Comparison of ENCODE assay signal across 14 cellular contexts in the genomic region with DNA sequence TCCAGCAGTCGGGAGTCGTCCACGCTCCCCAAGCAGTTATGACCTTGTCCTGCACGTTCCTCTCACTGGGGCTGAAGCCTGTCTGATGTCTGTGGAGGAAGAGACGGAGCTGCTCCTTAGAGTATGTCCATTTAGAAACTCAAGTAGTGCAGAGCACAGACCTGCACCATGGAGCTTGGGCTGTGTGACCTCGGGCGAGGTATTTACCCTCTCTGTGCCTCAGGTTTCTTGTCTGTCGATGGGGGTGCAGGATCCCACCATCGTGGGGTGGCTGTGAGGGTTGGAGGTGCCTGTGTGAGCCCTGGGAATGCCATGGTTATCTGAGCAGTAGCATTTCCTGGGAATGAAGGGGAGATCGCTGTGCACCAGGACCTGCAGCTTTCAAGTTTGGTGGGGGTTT. TPM values are rescaled to one million over a fixed set of nuclear protein-coding genes. Genes with fewer than 3 reads are reported as not detected.
DNase-seq lines count a peak whose midpoint lies in the region; FAIRE-seq and TF ChIP-seq lines count a peak whose summit lies in the region.
"Had no signal": no experiment of that assay in that cellular context is flagged by ENCODE, and none has a peak within 500 bp of the region (broad histone marks: within the 10 kb centered on the region; RNA-seq: fewer than 3 reads in every experiment).

No MANE protein-coding gene starts in this region.

- H3K79me1 ChIP-seq in trophoblast cell (ENCODE audit: low read length), result no peaks in the 10 kb centered on the region

- H2BK12ac ChIP-seq in trophoblast cell (ENCODE audit: low read length), result no peak overlapping the region

- H3K79me2 ChIP-seq in keratinocyte (ENCODE audit: control insufficient read depth, insufficient read depth, low read length) (peaks cover 38% of the 10 kb centered on the region), trophoblast cell (ENCODE audit: control insufficient read depth, insufficient read depth, low read length, poor library complexity) (no peaks in the 10 kb centered on the region)

- H3K9ac ChIP-seq in keratinocyte (ENCODE audit: control insufficient read depth, extremely low read depth, insufficient read depth, low read length), result peak overlapping the region; percentile 98
- peak overlapping the region in 1 of 2 donors; percentile 13 for H3K9ac ChIP-seq in stomach smooth muscle (ENCODE audit: low read length in 2 of 2)
- H3K9ac ChIP-seq in trophoblast cell (ENCODE audit: low read length), result no peak overlapping the region

- peak overlapping the region; percentile 99 for H3K27ac Mint-ChIP-seq in activated CD4-positive, alpha-beta T cell treated with anti-CD3 and anti-CD28 coated beads, Interleukin-2, amount 10 ng/mL, durations not matched to agents 24 days and 14 days
- H3K27ac Mint-ChIP-seq in activated CD4-positive, alpha-beta memory T cell treated with anti-CD3 and anti-CD28 coated beads, Interleukin-2, amount 10 ng/mL, durations not matched to agents 7 days and 5 days, result peak overlapping the region; percentile 92
- H3K27ac Mint-ChIP-seq in nephron progenitor cell, result no peak overlapping the region

- no peak overlapping the region for H2AK5ac ChIP-seq in trophoblast cell (ENCODE audit: low read length)

- H3K27me3 Mint-ChIP-seq in activated CD4-positive, alpha-beta T cell treated with anti-CD3 and anti-CD28 coated beads, Interleukin-2, amount 10 ng/mL, durations not matched to agents 24 days and 14 days, result no peaks in the 10 kb centered on the region
- H3K27me3 Mint-ChIP-seq in activated CD4-positive, alpha-beta memory T cell treated with anti-CD3 and anti-CD28 coated beads, Interleukin-2, amount 10 ng/mL, durations not matched to agents 7 days and 5 days, result no peaks in the 10 kb centered on the region
- peaks cover 3% of the 10 kb centered on the region for H3K27me3 Mint-ChIP-seq in nephron progenitor cell (ENCODE audit: low read depth, poor library complexity)

- no peak overlapping the region for H2AFZ ChIP-seq in keratinocyte (ENCODE audit: control insufficient read depth, low read length)
- no peak overlapping the region for H2AFZ ChIP-seq in trophoblast cell (ENCODE audit: insufficient read depth, low read length, poor library complexity)

- intact Hi-C loops in activated CD4-positive, alpha-beta T cell treated with anti-CD3 and anti-CD28 coated beads, Interleukin-2, amount 10 ng/mL, durations not matched to agents 24 days and 14 days (cut with micrococcal nuclease), result loop anchor here (5.0 kb wide), 1 partner anchor 93 kb away; the partner anchor contains the start of gene RABL6

- H3K18ac ChIP-seq in trophoblast cell (ENCODE audit: low read length), result no peak overlapping the region

- POLR2A ChIA-PET in activated CD4-positive, alpha-beta memory T cell treated with anti-CD3 and anti-CD28 coated beads, Interleukin-2, amount 10 ng/mL, durations not matched to agents 7 days and 5 days (lab: Charles Lee), result interaction anchor here (0.6 to 3.0 kb wide), 3 partner anchors 13 to 173 kb away, joined by 3 to 40 read pairs (median 36); partner anchors contain the start of gene TRAF2

- no peaks in the 10 kb centered on the region for H3K9me1 ChIP-seq in keratinocyte (ENCODE audit: control insufficient read depth, extremely low read depth, insufficient read depth, low read length)

- peak overlapping the region; percentile 12 for H3K4me3 Mint-ChIP-seq in activated CD4-positive, alpha-beta T cell treated with anti-CD3 and anti-CD28 coated beads, Interleukin-2, amount 10 ng/mL, durations not matched to agents 24 days and 14 days
- no peak overlapping the region for H3K4me3 Mint-ChIP-seq in activated CD4-positive, alpha-beta memory T cell treated with anti-CD3 and anti-CD28 coated beads, Interleukin-2, amount 10 ng/mL, durations not matched to agents 7 days and 5 days
- no peak overlapping the region for H3K4me3 Mint-ChIP-seq in nephron progenitor cell

- H2BK120ac ChIP-seq in trophoblast cell (ENCODE audit: insufficient read depth, low read length, poor library complexity), result no peak overlapping the region

- H3K4me2 ChIP-seq in keratinocyte (ENCODE audit: control insufficient read depth, extremely low read depth, insufficient read depth, low read depth, low read length), result peak overlapping the region; percentile 95
- H3K4me2 ChIP-seq in trophoblast cell (ENCODE audit: low read length), result no peak overlapping the region

- H4K12ac ChIP-seq in trophoblast cell (ENCODE audit: low read depth, low read length), result no peak overlapping the region

- no CpG with 5 or more reads among the region's 10 CpGs for WGBS in trophoblast cell (ENCODE audit: extremely low coverage, insufficient coverage, insufficient read length)

- no peaks in the 10 kb centered on the region for H3K9me3 Mint-ChIP-seq in activated CD4-positive, alpha-beta T cell treated with anti-CD3 and anti-CD28 coated beads, Interleukin-2, amount 10 ng/mL, durations not matched to agents 24 days and 14 days
- H3K9me3 Mint-ChIP-seq in activated CD4-positive, alpha-beta memory T cell treated with anti-CD3 and anti-CD28 coated beads, Interleukin-2, amount 10 ng/mL, durations not matched to agents 7 days and 5 days, result no peaks in the 10 kb centered on the region
- H3K9me3 Mint-ChIP-seq in nephron progenitor cell, result no peaks in the 10 kb centered on the region

- H3K4me1 ChIP-seq in keratinocyte (ENCODE audit: control insufficient read depth, extremely low read depth, insufficient read depth, low read length) (peaks cover 47% of the 10 kb centered on the region), stomach smooth muscle (ENCODE audit: control insufficient read depth, insufficient read depth, low read length) (peaks cover 33% of the 10 kb centered on the region), trophoblast cell (ENCODE audit: control insufficient read depth in 1 of 2, insufficient read depth in 2 of 2, low read length in 2 of 2) (peaks cover 6 to 10% of the 10 kb centered on the region in 2 experiments)

- FAIRE-seq in keratinocyte (lab: Jason Lieb, UNC), result no peak

- H3K27me3 ChIP-seq in keratinocyte (ENCODE audit: control insufficient read depth, extremely low read depth, insufficient read depth, low read length), result no peaks in the 10 kb centered on the region
- H3K27me3 ChIP-seq in stomach smooth muscle (ENCODE audit: control insufficient read depth in 1 of 2, insufficient read depth in 2 of 2, low read length in 2 of 2), result no peaks in the 10 kb centered on the region
- no peaks in the 10 kb centered on the region for H3K27me3 ChIP-seq in trophoblast cell (ENCODE audit: insufficient read depth, low read length)
- H3K27me3 ChIP-seq: tibial nerve had no signal

- H4K20me1 ChIP-seq in keratinocyte (ENCODE audit: control insufficient read depth, extremely low read depth, insufficient read depth, low read length), result no peaks in the 10 kb centered on the region

- H3K4ac ChIP-seq in trophoblast cell (ENCODE audit: low read depth, low read length), result no peak overlapping the region

- H2BK5ac ChIP-seq in trophoblast cell (ENCODE audit: low read depth, low read length, poor library complexity), result no peak overlapping the region

- no peak overlapping the region for H4K91ac ChIP-seq in trophoblast cell (ENCODE audit: low read depth, low read length)

- no peak overlapping the region for H3K23ac ChIP-seq in trophoblast cell (ENCODE audit: low read length)

- DNase-seq in activated CD4-positive, alpha-beta T cell treated with anti-CD3 and anti-CD28 coated beads, Interleukin-2, amount 10 ng/mL, durations not matched to agents 24 days and 14 days, result no peak
- DNase-seq in activated CD4-positive, alpha-beta T cell treated with anti-CD3 and anti-CD28 coated beads, Interleukin-2, amount 50 U/mL, for 1 hour, result no peak
- no peak for DNase-seq in activated CD4-positive, alpha-beta memory T cell treated with anti-CD3 and anti-CD28 coated beads, Interleukin-2, amount 10 ng/mL, durations not matched to agents 7 days and 5 days
- no peak for DNase-seq in keratinocyte (ENCODE audit: low read depth, low spot score)
- DNase-seq in stimulated activated CD4-positive, alpha-beta T cell treated with anti-CD3 and anti-CD28 coated beads, Interleukin-12 subunit alpha, Interleukin-12 subunit beta, amount 100 ng/mL, for 4 hours, result no peak
- no peak for DNase-seq in trophoblast cell
- no peak for DNase-seq in nephron progenitor cell
- DNase-seq: hypothalamus, NCI-H2081, right cardiac atrium had no signal

- CTCF ChIA-PET in activated CD4-positive, alpha-beta memory T cell treated with anti-CD3 and anti-CD28 coated beads, Interleukin-2, amount 10 ng/mL, durations not matched to agents 7 days and 5 days (lab: Charles Lee), result no interaction called here

- H3K4me3 ChIP-seq in keratinocyte (ENCODE audit: control insufficient read depth in 2 of 3, extremely low read depth in 1 of 3, insufficient read depth in 2 of 3, low read depth in 1 of 3, low read length in 3 of 3) (no peak overlapping the region), stomach smooth muscle (ENCODE audit: low read length in 2 of 2) (no peak overlapping the region), trophoblast cell (ENCODE audit: low read depth, low read length) (no peak overlapping the region)
- H3K4me3 ChIP-seq: tibial nerve had no signal

- dilution Hi-C loops in keratinocyte (cut with MboI; ENCODE audit: extremely low pct_ligation_motif_present, low sequenced_read_pairs), result no loop called here

- H3K4me1 Mint-ChIP-seq in activated CD4-positive, alpha-beta T cell treated with anti-CD3 and anti-CD28 coated beads, Interleukin-2, amount 10 ng/mL, durations not matched to agents 24 days and 14 days, result peaks cover 49% of the 10 kb centered on the region
- peaks cover 50% of the 10 kb centered on the region for H3K4me1 Mint-ChIP-seq in activated CD4-positive, alpha-beta memory T cell treated with anti-CD3 and anti-CD28 coated beads, Interleukin-2, amount 10 ng/mL, durations not matched to agents 7 days and 5 days
- H3K4me1 Mint-ChIP-seq in nephron progenitor cell, result peaks cover 12% of the 10 kb centered on the region

- no peak overlapping the region for H3K14ac ChIP-seq in trophoblast cell (ENCODE audit: low read length)

- peaks cover 50% of the 10 kb centered on the region for H3K36me3 Mint-ChIP-seq in activated CD4-positive, alpha-beta T cell treated with anti-CD3 and anti-CD28 coated beads, Interleukin-2, amount 10 ng/mL, durations not matched to agents 24 days and 14 days (ENCODE audit: low read depth)
- H3K36me3 Mint-ChIP-seq in activated CD4-positive, alpha-beta memory T cell treated with anti-CD3 and anti-CD28 coated beads, Interleukin-2, amount 10 ng/mL, durations not matched to agents 7 days and 5 days (ENCODE audit: low read depth), result peaks cover 40% of the 10 kb centered on the region
- peaks cover 36% of the 10 kb centered on the region for H3K36me3 Mint-ChIP-seq in nephron progenitor cell (ENCODE audit: low read depth)

- no peaks in the 10 kb centered on the region for H3K9me3 ChIP-seq in keratinocyte (ENCODE audit: control insufficient read depth, low read depth, low read length)
- H3K9me3 ChIP-seq in stomach smooth muscle (ENCODE audit: control insufficient read depth in 2 of 2, low read length in 2 of 2), result no peaks in the 10 kb centered on the region
- H3K9me3 ChIP-seq in trophoblast cell (ENCODE audit: insufficient read depth, low read depth, low read length), result peaks cover 5% of the 10 kb centered on the region
- H3K9me3 ChIP-seq: tibial nerve had no signal

- no peak for TF ChIP-seq CTCF in keratinocyte (optimal IDR thresholded peaks at IDR 0.05 in 1 of 3, IDR thresholded peaks at IDR 0.05 in 1 of 3, conservative IDR thresholded peaks at IDR 0.05 in 1 of 3; ENCODE audit: extremely low read depth in 1 of 3, insufficient read depth in 2 of 3, low read length in 3 of 3)
- TF ChIP-seq CTCF in nephron progenitor cell (IDR thresholded peaks at IDR 0.05), result no peak

- H3K27ac ChIP-seq in keratinocyte (ENCODE audit: control insufficient read depth, insufficient read depth, low read length), result peak overlapping the region; percentile 100
- peak overlapping the region; percentile 75 for H3K27ac ChIP-seq in stomach smooth muscle (ENCODE audit: low read length)
- H3K27ac ChIP-seq in trophoblast cell (ENCODE audit: low read depth, low read length), result no peak overlapping the region

- H4K8ac ChIP-seq in trophoblast cell (ENCODE audit: low read depth, low read length), result no peak overlapping the region

- H3K36me3 ChIP-seq in keratinocyte (ENCODE audit: control insufficient read depth in 2 of 2, extremely low read depth in 1 of 2, insufficient read depth in 2 of 2, low read length in 2 of 2) (peaks cover 11 to 36% of the 10 kb centered on the region in 2 experiments), stomach smooth muscle (ENCODE audit: control insufficient read depth in 2 of 2, insufficient read depth in 2 of 2, low read length in 2 of 2) (peaks cover 8 to 11% of the 10 kb centered on the region in 2 donors), trophoblast cell (ENCODE audit: control insufficient read depth in 1 of 2, insufficient read depth in 2 of 2, low read length in 2 of 2) (peaks cover 50 to 55% of the 10 kb centered on the region in 2 experiments)

RNA-seq across cellular contexts. Expression of gene TRAF2, which starts 14.2 kb away (rescaled TPM):
- total RNA-seq in activated CD4-positive, alpha-beta T cell treated with anti-CD3 and anti-CD28 coated beads, Interleukin-2, amount 10 ng/mL, durations not matched to agents 24 days and 14 days, result 61.6 and 66.6 TPM in 2 replicates
- 10 to 100 TPM; 43.6 to 45.7 TPM for total RNA-seq in activated CD4-positive, alpha-beta memory T cell treated with anti-CD3 and anti-CD28 coated beads, Interleukin-2, amount 10 ng/mL, durations not matched to agents 7 days and 5 days
- 9.9 to 12.9 TPM (median 10.6 TPM) in 3 replicates for polyA plus RNA-seq in keratinocyte
- polyA plus RNA-seq in keratinocyte (2011; ENCODE audit: low read depth), result 5.1 TPM
- polyA plus RNA-seq in keratinocyte (2011; cell fraction: cytosol; rRNA removed), result 4.8 and 7.9 TPM in 2 replicates
- 15.2 and 19.4 TPM in 2 replicates for polyA plus RNA-seq in keratinocyte (2011; cell fraction: nucleus; rRNA removed)
- polyA plus RNA-seq in keratinocyte (2012; ENCODE audit: low replicate concordance), result 6.5 and 14.0 TPM in 2 replicates
- 9.4 to 19.4 TPM (median 10.7 TPM) in 3 replicates for polyA minus RNA-seq in keratinocyte
- 14.6 TPM for polyA minus RNA-seq in keratinocyte (2011; cell fraction: cytosol; rRNA and poly(A)+ RNA removed)
- polyA minus RNA-seq in keratinocyte (2011; cell fraction: nucleus; rRNA and poly(A)+ RNA removed), result 9.9 and 14.0 TPM in 2 replicates
- 14.2 and 14.4 TPM in 2 replicates for polyA plus RNA-seq in trophoblast cell (2013)

RNA-seq across cellular contexts. Expression of gene EDF1, which starts 34.4 kb away (rescaled TPM):
- 378 and 380 TPM in 2 replicates for total RNA-seq in activated CD4-positive, alpha-beta T cell treated with anti-CD3 and anti-CD28 coated beads, Interleukin-2, amount 10 ng/mL, durations not matched to agents 24 days and 14 days
- total RNA-seq in activated CD4-positive, alpha-beta memory T cell treated with anti-CD3 and anti-CD28 coated beads, Interleukin-2, amount 10 ng/mL, durations not matched to agents 7 days and 5 days, result 100 to 1,000 TPM; 301 to 316 TPM
- 329 to 354 TPM (median 343 TPM) in 3 replicates for polyA plus RNA-seq in keratinocyte
- 473 TPM for polyA plus RNA-seq in keratinocyte (2011; ENCODE audit: low read depth)
- polyA plus RNA-seq in keratinocyte (2011; cell fraction: cytosol; rRNA removed), result 240 and 419 TPM in 2 replicates
- 203 and 230 TPM in 2 replicates for polyA plus RNA-seq in keratinocyte (2011; cell fraction: nucleus; rRNA removed)
- 312 and 449 TPM in 2 replicates for polyA plus RNA-seq in keratinocyte (2012; ENCODE audit: low replicate concordance)
- polyA minus RNA-seq in keratinocyte, result 58.7 to 147 TPM (median 109 TPM) in 3 replicates
- 239 TPM for polyA minus RNA-seq in keratinocyte (2011; cell fraction: cytosol; rRNA and poly(A)+ RNA removed)
- 51.2 and 54.6 TPM in 2 replicates for polyA minus RNA-seq in keratinocyte (2011; cell fraction: nucleus; rRNA and poly(A)+ RNA removed)
- 473 and 476 TPM in 2 replicates for polyA plus RNA-seq in trophoblast cell (2013)

RNA-seq across cellular contexts. Expression of gene FBXW5, which starts 44.0 kb away (rescaled TPM):
- 92.7 and 93.6 TPM in 2 replicates for total RNA-seq in activated CD4-positive, alpha-beta T cell treated with anti-CD3 and anti-CD28 coated beads, Interleukin-2, amount 10 ng/mL, durations not matched to agents 24 days and 14 days
- 100 to 1,000 TPM; 118 to 119 TPM for total RNA-seq in activated CD4-positive, alpha-beta memory T cell treated with anti-CD3 and anti-CD28 coated beads, Interleukin-2, amount 10 ng/mL, durations not matched to agents 7 days and 5 days
- polyA plus RNA-seq in keratinocyte, result 23.0 to 47.2 TPM (median 34.5 TPM) in 3 replicates
- polyA plus RNA-seq in keratinocyte (2011; ENCODE audit: low read depth), result 11.3 TPM
- 15.5 and 43.2 TPM in 2 replicates for polyA plus RNA-seq in keratinocyte (2011; cell fraction: cytosol; rRNA removed)
- 37.0 and 53.7 TPM in 2 replicates for polyA plus RNA-seq in keratinocyte (2011; cell fraction: nucleus; rRNA removed)
- polyA plus RNA-seq in keratinocyte (2012; ENCODE audit: low replicate concordance), result 27.3 and 49.9 TPM in 2 replicates
- polyA minus RNA-seq in keratinocyte, result 41.1 to 90.0 TPM (median 44.6 TPM) in 3 replicates
- 151 TPM for polyA minus RNA-seq in keratinocyte (2011; cell fraction: cytosol; rRNA and poly(A)+ RNA removed)
- polyA minus RNA-seq in keratinocyte (2011; cell fraction: nucleus; rRNA and poly(A)+ RNA removed), result 27.7 and 39.5 TPM in 2 replicates
- 74.0 and 80.2 TPM in 2 replicates for polyA plus RNA-seq in trophoblast cell (2013)

RNA-seq across cellular contexts. Expression of gene C8G, which starts 44.5 kb away (rescaled TPM):
- 0.69 and 1.7 TPM in 2 replicates for total RNA-seq in activated CD4-positive, alpha-beta T cell treated with anti-CD3 and anti-CD28 coated beads, Interleukin-2, amount 10 ng/mL, durations not matched to agents 24 days and 14 days
- 1 to 10 TPM; 1.5 to 3.2 TPM for total RNA-seq in activated CD4-positive, alpha-beta memory T cell treated with anti-CD3 and anti-CD28 coated beads, Interleukin-2, amount 10 ng/mL, durations not matched to agents 7 days and 5 days
- polyA plus RNA-seq in keratinocyte, result 0.24 to 0.72 TPM (median 0.32 TPM) in 3 replicates
- polyA plus RNA-seq in keratinocyte (2011; ENCODE audit: low read depth), result not detected
- polyA plus RNA-seq in keratinocyte (2011; cell fraction: cytosol; rRNA removed), result 0.42 TPM in 1 of 2 replicates, not detected in the other
- polyA plus RNA-seq in keratinocyte (2011; cell fraction: nucleus; rRNA removed), result 0.74 and 1.0 TPM in 2 replicates
- not detected in 2 replicates for polyA plus RNA-seq in keratinocyte (2012; ENCODE audit: low replicate concordance)
- polyA minus RNA-seq in keratinocyte, result not detected in 3 replicates
- not detected for polyA minus RNA-seq in keratinocyte (2011; cell fraction: cytosol; rRNA and poly(A)+ RNA removed)
- not detected in 2 replicates for polyA minus RNA-seq in keratinocyte (2011; cell fraction: nucleus; rRNA and poly(A)+ RNA removed)
- polyA plus RNA-seq in trophoblast cell (2013), result 1.2 and 2.2 TPM in 2 replicates
- total RNA-seq: LHCN-M2, mononuclear cell had no signal

RNA-seq across cellular contexts. Expression of gene MAMDC4, which starts 48.4 kb away (rescaled TPM):
- total RNA-seq in activated CD4-positive, alpha-beta T cell treated with anti-CD3 and anti-CD28 coated beads, Interleukin-2, amount 10 ng/mL, durations not matched to agents 24 days and 14 days, result 24.7 and 30.1 TPM in 2 replicates
- total RNA-seq in activated CD4-positive, alpha-beta memory T cell treated with anti-CD3 and anti-CD28 coated beads, Interleukin-2, amount 10 ng/mL, durations not matched to agents 7 days and 5 days, result 10 to 100 TPM; 12.5 to 13.6 TPM
- polyA plus RNA-seq in keratinocyte, result 0.49 to 0.82 TPM (median 0.62 TPM) in 3 replicates
- 0.42 TPM for polyA plus RNA-seq in keratinocyte (2011; ENCODE audit: low read depth)
- 0.11 and 0.18 TPM in 2 replicates for polyA plus RNA-seq in keratinocyte (2011; cell fraction: cytosol; rRNA removed)
- 4.4 and 6.0 TPM in 2 replicates for polyA plus RNA-seq in keratinocyte (2011; cell fraction: nucleus; rRNA removed)
- polyA plus RNA-seq in keratinocyte (2012; ENCODE audit: low replicate concordance), result 1.1 and 1.6 TPM in 2 replicates
- polyA minus RNA-seq in keratinocyte, result 0.10 to 0.35 TPM (median 0.16 TPM) in 3 replicates
- polyA minus RNA-seq in keratinocyte (2011; cell fraction: cytosol; rRNA and poly(A)+ RNA removed), result not detected
- 0.63 and 0.85 TPM in 2 replicates for polyA minus RNA-seq in keratinocyte (2011; cell fraction: nucleus; rRNA and poly(A)+ RNA removed)
- polyA plus RNA-seq in trophoblast cell (2013), result 3.2 and 3.4 TPM in 2 replicates
